12 cellular contexts compared by ENCODE assay signal in the genomic region with DNA sequence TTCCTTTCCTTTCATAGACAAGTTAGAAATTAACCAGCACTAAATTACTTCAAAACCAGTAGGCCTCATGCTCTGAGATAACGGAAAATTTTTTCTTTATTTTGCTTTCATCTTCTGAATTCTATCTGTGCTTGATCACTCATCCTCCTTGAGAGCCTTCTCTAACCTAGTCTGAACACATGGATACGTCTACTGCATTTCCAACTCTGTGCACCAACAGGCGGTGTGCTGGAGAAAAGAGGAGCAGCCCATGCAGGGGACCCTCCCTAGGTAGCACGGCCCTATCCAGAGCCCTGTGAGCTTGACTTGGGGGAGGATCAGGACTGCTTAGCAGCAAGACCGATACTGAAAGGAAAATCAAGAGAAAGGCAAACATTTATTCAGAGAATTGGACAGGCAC.
A peak's percentile ranks its signal among the peaks of the same experiment; 100 is the strongest.
DNase-seq lines count a peak whose midpoint lies in the region; ATAC-seq, FAIRE-seq and TF ChIP-seq lines count a peak whose summit lies in the region.
"Had no signal": no experiment of that assay in that cellular context is flagged by ENCODE, and none has a peak within 500 bp of the region (broad histone marks: within the 10 kb centered on the region; RNA-seq: fewer than 3 reads in every experiment).

No MANE protein-coding gene starts in this region.

- no peak for FAIRE-seq in frontal cortex (lab: Jason Lieb, UNC)

- peaks cover 3% of the 10 kb centered on the region for H3K9me3 Mint-ChIP-seq in activated T-helper 2 cell treated with anti-CD3 and anti-CD28 coated beads, Interferon-gamma antibody, Interleukin-2, Interleukin-4, amounts not matched to agents 10 μg/mL and 5 μg/mL and 100 μg/mL, durations not matched to agents 14 hours and 24 hours and 36 hours
- H3K9me3 Mint-ChIP-seq in stimulated activated naive CD8-positive, alpha-beta T cell treated with anti-CD3 and anti-CD28 coated beads, Interleukin-15, amount 100 ng/mL, for 72 hours = no peaks in the 10 kb centered on the region

- no peak for TF ChIP-seq CTCF in left lung (IDR thresholded peaks at IDR 0.05)
- TF ChIP-seq CTCF in thyroid gland (IDR thresholded peaks at IDR 0.05) = no peak
- TF ChIP-seq CTCF in GM13976 (IDR thresholded peaks at IDR 0.05; ENCODE audit: borderline replicate concordance, control extremely low read depth, extremely low read depth, insufficient read depth, missing control alignments) = no peak

- H3K4me1 Mint-ChIP-seq in activated T-helper 2 cell treated with anti-CD3 and anti-CD28 coated beads, Interferon-gamma antibody, Interleukin-2, Interleukin-4, amounts not matched to agents 10 μg/mL and 5 μg/mL and 100 μg/mL, durations not matched to agents 14 hours and 24 hours and 36 hours (ENCODE audit: low read depth) = peaks cover 49% of the 10 kb centered on the region
- peaks cover 53% of the 10 kb centered on the region for H3K4me1 Mint-ChIP-seq in stimulated activated naive CD8-positive, alpha-beta T cell treated with anti-CD3 and anti-CD28 coated beads, Interleukin-15, amount 100 ng/mL, for 72 hours

- H3K4me1 ChIP-seq in left lung (peaks cover 16 to 22% of the 10 kb centered on the region in 2 donors), thyroid gland (peaks cover 12 to 19% of the 10 kb centered on the region in 2 donors)

- H3K4me3 Mint-ChIP-seq in activated T-helper 2 cell treated with anti-CD3 and anti-CD28 coated beads, Interferon-gamma antibody, Interleukin-2, Interleukin-4, amounts not matched to agents 10 μg/mL and 5 μg/mL and 100 μg/mL, durations not matched to agents 14 hours and 24 hours and 36 hours (ENCODE audit: low read depth) = peak overlapping the region; percentile 34
- peak overlapping the region; percentile 42 to 74 for H3K4me3 Mint-ChIP-seq in stimulated activated naive CD8-positive, alpha-beta T cell treated with anti-CD3 and anti-CD28 coated beads, Interleukin-15, amount 100 ng/mL, for 72 hours

- peaks cover 55% of the 10 kb centered on the region for H3K36me3 Mint-ChIP-seq in activated T-helper 2 cell treated with anti-CD3 and anti-CD28 coated beads, Interferon-gamma antibody, Interleukin-2, Interleukin-4, amounts not matched to agents 10 μg/mL and 5 μg/mL and 100 μg/mL, durations not matched to agents 14 hours and 24 hours and 36 hours (ENCODE audit: low read depth)

- no peaks in the 10 kb centered on the region for H3K27me3 Mint-ChIP-seq in activated T-helper 2 cell treated with anti-CD3 and anti-CD28 coated beads, Interferon-gamma antibody, Interleukin-2, Interleukin-4, amounts not matched to agents 10 μg/mL and 5 μg/mL and 100 μg/mL, durations not matched to agents 14 hours and 24 hours and 36 hours (ENCODE audit: low read depth)
- no peaks in the 10 kb centered on the region for H3K27me3 Mint-ChIP-seq in stimulated activated naive CD8-positive, alpha-beta T cell treated with anti-CD3 and anti-CD28 coated beads, Interleukin-15, amount 100 ng/mL, for 72 hours

- H3K27me3 ChIP-seq in left lung = no peaks in the 10 kb centered on the region
- no peaks in the 10 kb centered on the region for H3K27me3 ChIP-seq in thyroid gland

- in situ Hi-C loops in GM13976 (cut with MboI; ENCODE audit: low sequenced_read_pairs, unreplicated experiment) = no loop called here

- H3K9me3 ChIP-seq in left lung (no peaks in the 10 kb centered on the region), thyroid gland (no peaks in the 10 kb centered on the region)

- intact Hi-C loops in activated T-helper 2 cell treated with anti-CD3 and anti-CD28 coated beads, Interferon-gamma antibody, Interleukin-2, Interleukin-4, amounts not matched to agents 10 μg/mL and 5 μg/mL and 100 μg/mL, durations not matched to agents 14 hours and 24 hours and 36 hours (cut with micrococcal nuclease) = no loop called here
- intact Hi-C loops in left lung (cut with DNase I) (no loop called here), thyroid gland (cut with DNase I) (no loop called here)

- peak; percentile 32 for DNase-seq in activated T-cell treated with anti-CD3 and anti-CD28 coated beads for 24 hours (ENCODE audit: low read depth)
- no peak for DNase-seq in activated T-cell treated with anti-CD3 and anti-CD28 coated beads for 4 hours
- DNase-seq in activated T-helper 2 cell treated with anti-CD3 and anti-CD28 coated beads, Interferon-gamma antibody, Interleukin-2, Interleukin-4, amounts not matched to agents 10 μg/mL and 5 μg/mL and 100 μg/mL, durations not matched to agents 14 hours and 24 hours and 36 hours (ENCODE audit: low spot score) = no peak
- no peak for DNase-seq in left lung
- peak in 1 of 2 donors; percentile 7 for DNase-seq in stimulated activated naive CD8-positive, alpha-beta T cell treated with anti-CD3 and anti-CD28 coated beads, Interleukin-15, amount 100 ng/mL, for 72 hours
- DNase-seq in thyroid gland = no peak
- DNase-seq in GM13976 (ENCODE audit: low spot score) = no peak
- no peak for DNase-seq in frontal cortex (ENCODE audit: low spot score in 2 of 2)
- DNase-seq: amygdala, KBM-7, midbrain, NCI-H510A had no signal

- H3K36me3 ChIP-seq in left lung = no peaks in the 10 kb centered on the region
- H3K36me3 ChIP-seq in thyroid gland = no peaks in the 10 kb centered on the region

- peak overlapping the region; percentile 87 for H3K27ac Mint-ChIP-seq in activated T-helper 2 cell treated with anti-CD3 and anti-CD28 coated beads, Interferon-gamma antibody, Interleukin-2, Interleukin-4, amounts not matched to agents 10 μg/mL and 5 μg/mL and 100 μg/mL, durations not matched to agents 14 hours and 24 hours and 36 hours
- peak overlapping the region; percentile 76 to 87 for H3K27ac Mint-ChIP-seq in stimulated activated naive CD8-positive, alpha-beta T cell treated with anti-CD3 and anti-CD28 coated beads, Interleukin-15, amount 100 ng/mL, for 72 hours

- ATAC-seq in left lung = peak; percentile 71
- ATAC-seq in stimulated activated naive CD8-positive, alpha-beta T cell treated with anti-CD3 and anti-CD28 coated beads, Interleukin-15, amount 100 ng/mL, for 72 hours = no peak

- H3K4me3 ChIP-seq in left lung (no peak overlapping the region), thyroid gland (replicated peaks in 1 of 3) (no peak overlapping the region)

- WGBS in thyroid gland, 2 donors = 70 to 82% methylated on average over 5 of the region's 5 CpGs

- H3K27ac ChIP-seq in left lung (peak overlapping the region; percentile 20 to 57), thyroid gland (no peak overlapping the region)

- no peak for TF ChIP-seq POLR2A in thyroid gland (IDR thresholded peaks at IDR 0.05)

Comparison
In these comparisons a context has a peak if more than half of its experiments do, and no peak if none do; other contexts are left out.
1. H3K27ac ChIP-seq: peak in left lung (2 of 2); none in thyroid gland (0 of 3).